In the genomic region with DNA sequence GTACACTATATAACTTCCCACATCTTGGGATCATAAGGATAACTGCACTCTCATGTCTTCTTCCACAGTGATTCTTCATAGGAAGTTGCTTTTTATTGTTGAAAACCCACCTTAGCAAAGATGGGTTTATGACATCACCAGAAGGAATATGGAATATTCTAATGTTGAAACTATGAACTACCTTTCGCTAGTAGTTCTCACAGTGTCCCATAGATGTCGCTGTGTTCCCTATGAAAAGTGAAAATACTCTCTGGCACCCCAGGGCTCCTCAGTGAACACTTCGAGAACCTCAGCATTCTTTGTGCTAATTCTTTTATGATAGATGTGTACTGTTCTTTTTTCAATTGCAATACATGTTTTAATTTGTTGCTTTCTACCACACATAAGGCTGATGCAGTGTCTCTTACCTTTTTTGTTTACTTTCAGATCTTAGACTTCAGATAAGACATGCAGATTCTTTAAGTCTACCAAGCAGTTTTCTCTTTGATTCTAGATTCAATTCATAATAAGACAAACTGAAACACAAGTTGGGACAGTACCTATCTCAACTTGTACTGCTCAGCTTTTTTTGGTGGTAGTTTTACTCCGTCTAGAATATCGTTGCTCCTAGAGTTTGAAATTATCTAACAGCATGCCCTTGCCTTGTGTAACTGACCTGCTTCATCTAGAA, we compare ENCODE assay signal across 8 cellular contexts.
A peak's percentile ranks its signal among the peaks of the same experiment; 100 is the strongest.
DNase-seq lines count a peak whose midpoint lies in the region; ATAC-seq and FAIRE-seq lines count a peak whose summit lies in the region.

No MANE protein-coding gene starts in this region.

- peak in 4 of 5 donors; percentile 18 to 45 (median 36) for DNase-seq in CD4-positive, alpha-beta memory T cell
- DNase-seq in HuH-7.5 (ENCODE audit: low spot score) (peak; percentile 11), activated T-cell treated with anti-CD3 and anti-CD28 coated beads for 4 hours (peak; percentile 33), frontal cortex (ENCODE audit: low spot score in 2 of 2) (no peak), DMS153 treated with DMSO at 0.1 percent for 48 hours (lab: John Stamatoyannopoulos, UW; ENCODE audit: unreplicated experiment) (no peak), GM19240 (ENCODE audit: insufficient read length, low spot score) (no peak)
- DNase-seq in stimulated activated CD4-positive, alpha-beta T cell treated with anti-CD3 and anti-CD28 coated beads, Interleukin-1b, Interleukin-23, amount 100 ng/mL, for 48 hours, result peak; percentile 13

- no peaks in the 10 kb centered on the region for H3K27me3 Mint-ChIP-seq in CD4-positive, alpha-beta memory T cell

- POLR2A ChIA-PET in CD4-positive, alpha-beta memory T cell (lab: Charles Lee; ENCODE audit: partially characterized antibody), result no interaction called here

- CTCF ChIA-PET in CD4-positive, alpha-beta memory T cell (lab: Charles Lee; ENCODE audit: partially characterized antibody), result interaction anchor here (1.2 to 3.0 kb wide), 6 partner anchors 8 to 145 kb away, joined by 3 to 20 read pairs (median 6); no protein-coding TSS in a partner anchor

- no peak for ATAC-seq in GM21381 (IDR thresholded peaks at IDR 0.05; ENCODE audit: unreplicated experiment)

- H3K9me3 Mint-ChIP-seq in CD4-positive, alpha-beta memory T cell, result peaks cover 0 to 8% (median 0%) of the 10 kb centered on the region in 8 donors

- H3K4me1 Mint-ChIP-seq in CD4-positive, alpha-beta memory T cell, result peaks cover 7 to 15% (median 12%) of the 10 kb centered on the region in 4 donors

- intact Hi-C loops in CD4-positive, alpha-beta memory T cell (cut with micrococcal nuclease), result loop anchor here (1.0 to 2.0 kb wide), 3 partner anchors 77 to 146 kb away; no protein-coding TSS in a partner anchor

- no peaks in the 10 kb centered on the region for H3K4me1 ChIP-seq in CD4-positive, alpha-beta memory T cell (ENCODE audit: insufficient read depth, low read length)

- peak overlapping the region in 4 of 8 donors; percentile 13 to 53 (median 39) for H3K4me3 Mint-ChIP-seq in CD4-positive, alpha-beta memory T cell

- no peaks in the 10 kb centered on the region for H3K27me3 ChIP-seq in CD4-positive, alpha-beta memory T cell (ENCODE audit: insufficient read depth, low read length)

- H3K27ac Mint-ChIP-seq in CD4-positive, alpha-beta memory T cell, result peak overlapping the region in 4 of 7 donors; percentile 20 to 80 (median 64)

- no peak overlapping the region for H3K27ac ChIP-seq in CD4-positive, alpha-beta memory T cell (ENCODE audit: low read depth, low read length)

- no peak overlapping the region for H3K4me3 ChIP-seq in CD4-positive, alpha-beta memory T cell (ENCODE audit: low read length in 2 of 2)

- no peaks in the 10 kb centered on the region for H3K9me3 ChIP-seq in CD4-positive, alpha-beta memory T cell (ENCODE audit: control insufficient read depth in 1 of 2, low read length in 2 of 2)

- H3K36me3 ChIP-seq in CD4-positive, alpha-beta memory T cell (ENCODE audit: insufficient read depth, low read length), result peaks cover 2% of the 10 kb centered on the region

- peak; percentile 64 for FAIRE-seq in frontal cortex (lab: Jason Lieb, UNC)

- H3K36me3 Mint-ChIP-seq in CD4-positive, alpha-beta memory T cell, result peaks cover 33 to 37% of the 10 kb centered on the region in 2 donors

Comparison
In these comparisons a context has a peak if more than half of its experiments do, and no peak if none do; other contexts are left out.
1. DNase-seq: peak in CD4-positive, alpha-beta memory T cell (4 of 5), HuH-7.5 (single experiment), activated T-cell treated with anti-CD3 and anti-CD28 coated beads for 4 hours (single experiment) and stimulated activated CD4-positive, alpha-beta T cell treated with anti-CD3 and anti-CD28 coated beads, Interleukin-1b, Interleukin-23, amount 100 ng/mL, for 48 hours (single experiment); none in frontal cortex (0 of 2), DMS153 treated with DMSO at 0.1 percent for 48 hours (single experiment) and GM19240 (single experiment).